Comparison of ENCODE assay signal across 8 cellular contexts in the genomic region with DNA sequence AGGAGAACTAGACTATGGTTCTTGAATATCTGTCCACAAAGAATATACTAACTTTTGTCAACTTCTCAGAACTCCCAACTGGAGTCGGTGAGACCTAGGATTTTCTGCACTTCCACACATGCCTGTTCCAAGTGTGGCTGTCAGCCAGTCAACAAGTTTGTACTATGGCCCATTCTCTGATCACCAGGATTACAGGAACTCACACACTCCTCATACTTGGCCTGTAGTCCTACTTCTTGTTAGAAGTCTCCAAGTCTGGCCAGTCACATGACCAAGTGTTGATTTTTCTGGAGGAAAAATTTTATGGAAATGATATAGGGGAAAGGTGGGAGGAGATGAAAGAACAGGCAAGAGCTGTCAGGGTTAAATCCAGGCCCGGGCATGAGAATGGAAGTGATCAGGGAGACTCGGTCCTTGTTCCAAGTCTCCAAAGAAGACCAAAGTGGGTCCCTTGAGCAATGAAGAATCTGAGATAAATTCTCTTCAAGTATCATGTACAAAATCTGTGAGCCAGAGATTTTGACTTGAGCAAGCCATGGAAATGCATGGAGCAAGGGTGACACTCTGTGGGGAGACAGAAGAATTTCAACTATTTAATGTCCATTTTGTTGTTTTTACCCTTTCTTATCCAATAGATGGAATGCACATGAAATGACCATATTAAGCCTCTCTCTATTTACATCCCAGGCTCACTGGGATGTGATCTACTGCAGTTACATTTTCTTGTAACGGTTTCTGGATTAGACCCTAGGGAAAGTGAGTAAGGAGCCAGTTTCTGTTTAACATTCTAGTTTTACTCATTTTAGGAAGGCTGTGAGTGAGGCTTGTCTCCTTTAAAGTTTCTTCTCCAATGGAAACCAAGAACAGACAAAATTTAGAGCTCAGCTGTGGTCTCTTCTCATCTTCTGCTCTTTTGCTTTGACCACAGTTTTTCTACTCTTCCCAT.
DNase-seq lines count a peak whose midpoint lies in the region; ATAC-seq, FAIRE-seq and TF ChIP-seq lines count a peak whose summit lies in the region.

No MANE protein-coding gene starts in this region.

- H3K36me3 Mint-ChIP-seq in activated naive CD4-positive, alpha-beta T cell treated with anti-CD3 and anti-CD28 coated beads, Interleukin-2, amount 50 U/mL, for 72 hours, result peaks cover 0 to 2% of the 10 kb centered on the region in 2 donors

- peaks cover 0 to 10% of the 10 kb centered on the region in 2 experiments; a peak in 3 of 5 replicates for H3K4me1 ChIP-seq in K562 (replicated peaks in 1 of 2; ENCODE audit: control insufficient read depth in 2 of 2, insufficient read depth in 2 of 2, low read length in 2 of 2)
- H3K4me1 ChIP-seq in keratinocyte (ENCODE audit: control insufficient read depth, extremely low read depth, insufficient read depth, low read length), result no peaks in the 10 kb centered on the region
- no peaks in the 10 kb centered on the region for H3K4me1 ChIP-seq in aorta (ENCODE audit: control insufficient read depth in 1 of 2, insufficient read depth in 2 of 2, low read length in 2 of 2)

- H3K9me3 Mint-ChIP-seq in activated naive CD4-positive, alpha-beta T cell treated with anti-CD3 and anti-CD28 coated beads, Interleukin-2, amount 50 U/mL, for 72 hours, result peaks cover 0 to 3% of the 10 kb centered on the region in 2 donors

- POLR2A ChIA-PET in K562 (lab: Yijun Ruan, JAX), result no interaction called here

- H3K36me3 ChIP-seq in K562 (ENCODE audit: control insufficient read depth, insufficient read depth, low read length), result no peaks in the 10 kb centered on the region
- no peaks in the 10 kb centered on the region for H3K36me3 ChIP-seq in keratinocyte (ENCODE audit: control insufficient read depth in 2 of 2, extremely low read depth in 1 of 2, insufficient read depth in 2 of 2, low read length in 2 of 2)
- no peaks in the 10 kb centered on the region for H3K36me3 ChIP-seq in aorta (ENCODE audit: control insufficient read depth in 1 of 2, insufficient read depth in 2 of 2, low read length in 1 of 2)

- H3K4me2 ChIP-seq in K562 (ENCODE audit: insufficient read depth, low read length), result no peak overlapping the region
- no peak overlapping the region for H3K4me2 ChIP-seq in keratinocyte (ENCODE audit: control insufficient read depth, extremely low read depth, insufficient read depth, low read depth, low read length)

- intact Hi-C loops in K562 (cut with micrococcal nuclease) (loop anchor here (1.0 to 5.0 kb wide), 6 partner anchors 37 to 1689 kb away; no protein-coding TSS in a partner anchor), aorta (cut with DNase I) (loop anchor here (1.0 to 10.0 kb wide), 8 partner anchors 149 to 1691 kb away; no protein-coding TSS in a partner anchor)

- BruUV-seq in K562 (replicated peaks; lab: Mats Ljungman, UMichigan), result no TSS peak

- dilution Hi-C loops in keratinocyte (cut with MboI; ENCODE audit: extremely low pct_ligation_motif_present, low sequenced_read_pairs), result no loop called here

- FAIRE-seq in K562 (lab: Jason Lieb, UNC) (no peak), keratinocyte (lab: Jason Lieb, UNC) (no peak)

- no peaks in the 10 kb centered on the region for H3K9me1 ChIP-seq in K562 (ENCODE audit: control insufficient read depth, insufficient read depth, low read length)
- no peaks in the 10 kb centered on the region for H3K9me1 ChIP-seq in keratinocyte (ENCODE audit: control insufficient read depth, extremely low read depth, insufficient read depth, low read length)

- no peak overlapping the region for H3K27ac ChIP-seq in K562 (ENCODE audit: extremely low read depth, low read depth, low read length)
- no peak overlapping the region for H3K27ac ChIP-seq in keratinocyte (ENCODE audit: control insufficient read depth, insufficient read depth, low read length)
- H3K27ac ChIP-seq in aorta (ENCODE audit: low read depth in 1 of 2, low read length in 2 of 2), result no peak overlapping the region

- TF ChIP-seq RAD21 in K562 (CRISPR knock-in tag; conservative IDR thresholded peaks at IDR 0.05 in 1 of 2, IDR thresholded peaks at IDR 0.05 in 1 of 2), result peak; percentile 94 to 95

- CTCF ChIA-PET in K562 (lab: Yijun Ruan, JAX; ENCODE audit: low intra/inter-chr PET ratio), result interaction anchor here (0.6 to 1.7 kb wide), 5 partner anchors 284 to 1689 kb away, joined by 3 to 18 read pairs (median 7); no protein-coding TSS in a partner anchor

- H3K4me3 ChIP-seq in K562, result no peak overlapping the region
- H3K4me3 ChIP-seq in keratinocyte (ENCODE audit: control insufficient read depth in 2 of 3, extremely low read depth in 1 of 3, insufficient read depth in 2 of 3, low read depth in 1 of 3, low read length in 3 of 3), result no peak overlapping the region
- H3K4me3 ChIP-seq in aorta (ENCODE audit: low read length in 2 of 2), result no peak overlapping the region

- in situ Hi-C loops in K562 (cut with MboI), result loop anchor here (10.0 kb wide), 1 partner anchor 469 kb away; no protein-coding TSS in a partner anchor

- ATAC-seq in K562, result peak; percentile 71
- peak; percentile 76 for ATAC-seq in aorta (ENCODE audit: low FRiP score)
- no peak for ATAC-seq in GM19035 (IDR thresholded peaks at IDR 0.05; ENCODE audit: unreplicated experiment)
- no peak for ATAC-seq in activated naive CD4-positive, alpha-beta T cell treated with anti-CD3 and anti-CD28 coated beads, Interleukin-2, amount 50 U/mL, for 72 hours

- TF ChIP-seq EP300 in K562 (IDR thresholded peaks at IDR 0.05; ENCODE audit: low read length), result no peak

- TF ChIP-seq CTCF in K562 (IDR thresholded peaks at IDR 0.05 in 2 of 3, conservative IDR thresholded peaks at IDR 0.05 in 1 of 3; ENCODE audit: insufficient read depth in 2 of 3, low read depth in 1 of 3, low read length in 3 of 3), result peak; percentile 54 to 87 (median 62); a peak in 5 of 6 replicates
- TF ChIP-seq CTCF in keratinocyte (optimal IDR thresholded peaks at IDR 0.05 in 1 of 3, IDR thresholded peaks at IDR 0.05 in 1 of 3, conservative IDR thresholded peaks at IDR 0.05 in 1 of 3; ENCODE audit: extremely low read depth in 1 of 3, insufficient read depth in 2 of 3, low read length in 3 of 3), result peak; percentile 31 to 50 (median 43)

- DNase-seq in GM03348 (ENCODE audit: low spot score), result peak; percentile 69
- peak; percentile 23 for DNase-seq in NCI-H128 (lab: John Stamatoyannopoulos, UW; ENCODE audit: unreplicated experiment)
- DNase-seq in K562 (ENCODE audit: extremely low read depth in 1 of 4, low spot score in 3 of 4), result peak; percentile 19 to 67 (median 34)
- DNase-seq in keratinocyte (ENCODE audit: low read depth, low spot score), result no peak
- peak in 1 of 2 donors; percentile 50 for DNase-seq in aorta
- DNase-seq in GOT3 (lab: John Stamatoyannopoulos, UW), result no peak
- DNase-seq in activated naive CD4-positive, alpha-beta T cell treated with anti-CD3 and anti-CD28 coated beads, Interleukin-2, amount 50 U/mL, for 72 hours (ENCODE audit: low spot score in 2 of 2), result no peak

- no peak for TF ChIP-seq POLR2A in K562 (conservative IDR thresholded peaks at IDR 0.05)

- no peak overlapping the region for H3K27ac Mint-ChIP-seq in activated naive CD4-positive, alpha-beta T cell treated with anti-CD3 and anti-CD28 coated beads, Interleukin-2, amount 50 U/mL, for 72 hours

- H3K27me3 ChIP-seq in K562 (ENCODE audit: control insufficient read depth in 2 of 2, insufficient read depth in 2 of 2, low read length in 2 of 2) (peaks cover 4 to 6% of the 10 kb centered on the region in 2 experiments; a peak in 3 of 5 replicates), keratinocyte (ENCODE audit: control insufficient read depth, extremely low read depth, insufficient read depth, low read length) (peaks cover 9% of the 10 kb centered on the region), aorta (ENCODE audit: control insufficient read depth in 1 of 2, insufficient read depth in 2 of 2, low read length in 1 of 2) (no peaks in the 10 kb centered on the region)

- H2AFZ ChIP-seq in K562 (ENCODE audit: low read depth, low read length) (peak overlapping the region; percentile 9), keratinocyte (ENCODE audit: control insufficient read depth, low read length) (no peak overlapping the region)

- H4K20me1 ChIP-seq in K562 (replicated peaks; ENCODE audit: control insufficient read depth, insufficient read depth, low read length), result no peaks in the 10 kb centered on the region
- no peaks in the 10 kb centered on the region for H4K20me1 ChIP-seq in keratinocyte (ENCODE audit: control insufficient read depth, extremely low read depth, insufficient read depth, low read length)

- no peaks in the 10 kb centered on the region for H3K9me3 ChIP-seq in K562 (replicated peaks; ENCODE audit: control insufficient read depth, insufficient read depth, low read depth, low read length)
- no peaks in the 10 kb centered on the region for H3K9me3 ChIP-seq in keratinocyte (ENCODE audit: control insufficient read depth, low read depth, low read length)
- no peaks in the 10 kb centered on the region for H3K9me3 ChIP-seq in aorta (ENCODE audit: control insufficient read depth, low read length)

- H3K79me2 ChIP-seq in K562 (ENCODE audit: control insufficient read depth, insufficient read depth, low read length) (no peaks in the 10 kb centered on the region), keratinocyte (ENCODE audit: control insufficient read depth, insufficient read depth, low read length) (no peaks in the 10 kb centered on the region)

- H3K9ac ChIP-seq in K562 (ENCODE audit: insufficient read depth in 1 of 2, low read depth in 2 of 2, low read length in 2 of 2), result no peak overlapping the region
- no peak overlapping the region for H3K9ac ChIP-seq in keratinocyte (ENCODE audit: control insufficient read depth, extremely low read depth, insufficient read depth, low read length)

- WGBS in K562 (ENCODE audit: insufficient coverage, low coverage, missing lambda C conversion rate), result 4% methylated on average over 4 of the region's 4 CpGs
- WGBS in aorta, 2 donors, result 1 to 4% methylated on average over 4 of the region's 4 CpGs

TF ChIP-seq in K562, 482 proteins besides CTCF, POLR2A, EP300 and RAD21 (continues in another document):
- TF ChIP-seq ZNF354B (CRISPR knock-in tag; IDR thresholded peaks at IDR 0.05) (no peak), ZSCAN32 (CRISPR knock-in tag; IDR thresholded peaks at IDR 0.05) (no peak), RCOR1 (IDR thresholded peaks at IDR 0.05; ENCODE audit: borderline replicate concordance in 1 of 2, low read depth in 2 of 2, low read length in 2 of 2) (0 out of 4 replicates have a peak, but pooled peaks of 1 of the 2 experiments have one; percentile 35)
- TF ChIP-seq, protein P1, sequence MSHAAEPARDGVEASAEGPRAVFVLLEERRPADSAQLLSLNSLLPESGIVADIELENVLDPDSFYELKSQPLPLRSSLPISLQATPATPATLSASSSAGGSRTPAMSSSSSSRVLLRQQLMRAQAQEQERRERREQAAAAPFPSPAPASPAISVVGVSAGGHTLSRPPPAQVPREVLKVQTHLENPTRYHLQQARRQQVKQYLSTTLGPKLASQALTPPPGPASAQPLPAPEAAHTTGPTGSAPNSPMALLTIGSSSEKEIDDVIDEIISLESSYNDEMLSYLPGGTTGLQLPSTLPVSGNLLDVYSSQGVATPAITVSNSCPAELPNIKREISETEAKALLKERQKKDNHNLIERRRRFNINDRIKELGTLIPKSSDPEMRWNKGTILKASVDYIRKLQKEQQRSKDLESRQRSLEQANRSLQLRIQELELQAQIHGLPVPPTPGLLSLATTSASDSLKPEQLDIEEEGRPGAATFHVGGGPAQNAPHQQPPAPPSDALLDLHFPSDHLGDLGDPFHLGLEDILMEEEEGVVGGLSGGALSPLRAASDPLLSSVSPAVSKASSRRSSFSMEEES (CRISPR knock-in tag; IDR thresholded peaks at IDR 0.05), result peak; percentile 83

Comparison
In these comparisons a context has a peak if more than half of its experiments do, and no peak if none do; other contexts are left out.
1. DNase-seq: peak in GM03348 (single experiment), NCI-H128 (single experiment) and K562 (4 of 4); none in keratinocyte (single experiment), GOT3 (single experiment) and activated naive CD4-positive, alpha-beta T cell treated with anti-CD3 and anti-CD28 coated beads, Interleukin-2, amount 50 U/mL, for 72 hours (0 of 2).
2. ATAC-seq: peak in K562 (single experiment) and aorta (single experiment); none in GM19035 (single experiment) and activated naive CD4-positive, alpha-beta T cell treated with anti-CD3 and anti-CD28 coated beads, Interleukin-2, amount 50 U/mL, for 72 hours (0 of 2).